Comparison of ENCODE assay signal across 18 cellular contexts in genomic region chr20:14444106-14444505, GRCh38.
"Had no signal": no experiment of that assay in that cellular context is flagged by ENCODE, and none has a peak within 500 bp of the region (broad histone marks: within the 10 kb centered on the region; RNA-seq: fewer than 3 reads in every experiment).

No MANE protein-coding gene starts in this region.

- DNase-seq: activated CD4-positive, alpha-beta memory T cell treated with anti-CD3 and anti-CD28 coated beads, Interleukin-2, amount 10 ng/mL, durations not matched to agents 7 days and 5 days; activated naive CD4-positive, alpha-beta T cell; activated naive CD8-positive, alpha-beta T cell treated with anti-CD3 and anti-CD28 coated beads, Interleukin-2, amount 50 U/mL, for 24 hours; activated T-cell treated with anti-CD3 and anti-CD28 coated beads, Interleukin-2, amount 50 U/mL, for 48 hours; dermis blood vessel endothelial cell; erythroblast; gastrocnemius medialis; left ventricle myocardium inferior; occipital lobe; right cardiac atrium; SW 1271 had no signal

- H3K27me3 ChIP-seq: gastrocnemius medialis, tibial nerve had no signal

- H3K27ac Mint-ChIP-seq: activated CD4-positive, alpha-beta memory T cell treated with anti-CD3 and anti-CD28 coated beads, Interleukin-2, amount 10 ng/mL, durations not matched to agents 7 days and 5 days; activated naive CD8-positive, alpha-beta T cell treated with anti-CD3 and anti-CD28 coated beads, Interleukin-2, amount 50 U/mL, for 24 hours; memory B cell; nephron; progenitor cell of endocrine pancreas; stimulated activated effector memory CD8-positive, alpha-beta T cell treated with anti-CD3 and anti-CD28 coated beads, Interleukin-12 subunit alpha, Interleukin-12 subunit beta, amount 100 ng/mL, for 72 hours had no signal

- H3K4me1 Mint-ChIP-seq: activated CD4-positive, alpha-beta memory T cell treated with anti-CD3 and anti-CD28 coated beads, Interleukin-2, amount 10 ng/mL, durations not matched to agents 7 days and 5 days; activated naive CD8-positive, alpha-beta T cell treated with anti-CD3 and anti-CD28 coated beads, Interleukin-2, amount 50 U/mL, for 24 hours; central memory CD8-positive, alpha-beta T cell; memory B cell; nephron; stimulated activated effector memory CD8-positive, alpha-beta T cell treated with anti-CD3 and anti-CD28 coated beads, Interleukin-12 subunit alpha, Interleukin-12 subunit beta, amount 100 ng/mL, for 72 hours had no signal

- H3K36me3 ChIP-seq: gastrocnemius medialis, left ventricle myocardium inferior, tibial nerve had no signal

- H3K4me3 ChIP-seq: gastrocnemius medialis, left ventricle myocardium inferior, tibial nerve had no signal

- ATAC-seq: activated naive CD8-positive, alpha-beta T cell treated with anti-CD3 and anti-CD28 coated beads, Interleukin-2, amount 50 U/mL, for 24 hours; gastrocnemius medialis; right cardiac atrium; stimulated activated effector memory CD8-positive, alpha-beta T cell treated with anti-CD3 and anti-CD28 coated beads, Interleukin-12 subunit alpha, Interleukin-12 subunit beta, amount 100 ng/mL, for 72 hours had no signal

- H3K27ac ChIP-seq: gastrocnemius medialis, left ventricle myocardium inferior, tibial nerve, VCaP had no signal

- H3K9me3 ChIP-seq: gastrocnemius medialis had no signal

- H3K36me3 Mint-ChIP-seq: memory B cell; stimulated activated effector memory CD8-positive, alpha-beta T cell treated with anti-CD3 and anti-CD28 coated beads, Interleukin-12 subunit alpha, Interleukin-12 subunit beta, amount 100 ng/mL, for 72 hours had no signal

- H3K4me3 Mint-ChIP-seq: activated CD4-positive, alpha-beta memory T cell treated with anti-CD3 and anti-CD28 coated beads, Interleukin-2, amount 10 ng/mL, durations not matched to agents 7 days and 5 days; activated naive CD8-positive, alpha-beta T cell treated with anti-CD3 and anti-CD28 coated beads, Interleukin-2, amount 50 U/mL, for 24 hours; central memory CD8-positive, alpha-beta T cell; memory B cell; nephron; stimulated activated effector memory CD8-positive, alpha-beta T cell treated with anti-CD3 and anti-CD28 coated beads, Interleukin-12 subunit alpha, Interleukin-12 subunit beta, amount 100 ng/mL, for 72 hours had no signal

- H3K4me1 ChIP-seq: gastrocnemius medialis, left ventricle myocardium inferior, tibial nerve had no signal

- H3K27me3 Mint-ChIP-seq: activated CD4-positive, alpha-beta memory T cell treated with anti-CD3 and anti-CD28 coated beads, Interleukin-2, amount 10 ng/mL, durations not matched to agents 7 days and 5 days; activated naive CD8-positive, alpha-beta T cell treated with anti-CD3 and anti-CD28 coated beads, Interleukin-2, amount 50 U/mL, for 24 hours; central memory CD8-positive, alpha-beta T cell; memory B cell; progenitor cell of endocrine pancreas had no signal
